ENCODE assay signal across 12 cellular contexts in genomic region chr9:133855802-133856592, GRCh38.
DNase-seq lines count a peak whose midpoint lies in the region; ATAC-seq and TF ChIP-seq lines count a peak whose summit lies in the region.
"Had no signal": no experiment of that assay in that cellular context is flagged by ENCODE, and none has a peak within 500 bp of the region (broad histone marks: within the 10 kb centered on the region; RNA-seq: fewer than 3 reads in every experiment).

No MANE protein-coding gene starts in this region.

- peaks cover 66% of the 10 kb centered on the region for H3K4me1 Mint-ChIP-seq in glutamatergic neuron (ENCODE audit: low read depth, unreplicated experiment)

- no peak overlapping the region for H3K4me3 ChIP-seq in osteoblast (ENCODE audit: insufficient read depth, low read length)
- H3K4me3 ChIP-seq: ovary, testis had no signal

- peak; percentile 71 for DNase-seq in Caki2 (ENCODE audit: low read depth)
- DNase-seq in T1000 (lab: John Stamatoyannopoulos, UW), result peak; percentile 88
- DNase-seq in glutamatergic neuron, result no peak
- DNase-seq in osteoblast (ENCODE audit: insufficient read length, low spot score, missing footprints), result no peak
- DNase-seq in NCI-H1694 (lab: John Stamatoyannopoulos, UW), result no peak
- no peak for DNase-seq in NCI-H2196 treated with DMSO at 0.1 percent for 48 hours (lab: John Stamatoyannopoulos, UW; ENCODE audit: unreplicated experiment)
- no peak for DNase-seq in iPS-NIHi7 (ENCODE audit: extremely low spot score)
- DNase-seq: NCI-H524 treated with DMSO at 0.1 percent for 48 hours, testis had no signal

- peaks cover 20% of the 10 kb centered on the region for H4K20me1 ChIP-seq in osteoblast (ENCODE audit: insufficient read depth, low read length)

- H3K9me3 ChIP-seq in osteoblast (ENCODE audit: low read depth, low read length), result no peaks in the 10 kb centered on the region
- H3K9me3 ChIP-seq: ovary, testis had no signal

- H3K27ac Mint-ChIP-seq in glutamatergic neuron (ENCODE audit: unreplicated experiment), result peak overlapping the region; percentile 84
- H3K27ac Mint-ChIP-seq: CD8-positive, alpha-beta T cell had no signal

- no peak overlapping the region for H2AFZ ChIP-seq in osteoblast (ENCODE audit: low read length)

- TF ChIP-seq CTCF in glutamatergic neuron (IDR thresholded peaks at IDR 0.05; ENCODE audit: partially characterized antibody, unreplicated experiment), result no peak
- no peak for TF ChIP-seq CTCF in osteoblast (IDR thresholded peaks at IDR 0.05; ENCODE audit: extremely low read depth, low read depth, low read length)

- peaks cover 65% of the 10 kb centered on the region for H3K9me3 Mint-ChIP-seq in glutamatergic neuron (ENCODE audit: unreplicated experiment)
- H3K9me3 Mint-ChIP-seq: CD8-positive, alpha-beta T cell had no signal

- H3K4me3 Mint-ChIP-seq in glutamatergic neuron (ENCODE audit: unreplicated experiment), result no peak overlapping the region
- H3K4me3 Mint-ChIP-seq: CD8-positive, alpha-beta T cell had no signal

- no peak for ATAC-seq in HG03108 (IDR thresholded peaks at IDR 0.05; ENCODE audit: unreplicated experiment)
- ATAC-seq: CD8-positive, alpha-beta T cell had no signal

- H3K4me1 ChIP-seq in osteoblast (ENCODE audit: insufficient read depth, low read length), result peaks cover 6% of the 10 kb centered on the region
- H3K4me1 ChIP-seq: testis had no signal

- peaks cover 11% of the 10 kb centered on the region for H3K36me3 Mint-ChIP-seq in glutamatergic neuron (ENCODE audit: unreplicated experiment)
- H3K36me3 Mint-ChIP-seq: CD8-positive, alpha-beta T cell had no signal

- in situ Hi-C loops in Caki2 (cut with HindIII; ENCODE audit: low pct_unique_long_range_greater_than_20kb, low sequenced_read_pairs), result no loop called here

- peaks cover 5% of the 10 kb centered on the region for H3K36me3 ChIP-seq in osteoblast (ENCODE audit: insufficient read depth, low read length)
- H3K36me3 ChIP-seq: ovary had no signal

- peak overlapping the region; percentile 32 for H3K4me2 ChIP-seq in osteoblast (ENCODE audit: insufficient read depth, low read length)

- H3K27ac ChIP-seq in osteoblast (ENCODE audit: low read depth, low read length), result peak overlapping the region; percentile 56
- H3K27ac ChIP-seq: ovary, testis had no signal

- peaks cover 58% of the 10 kb centered on the region for H3K27me3 Mint-ChIP-seq in glutamatergic neuron (ENCODE audit: unreplicated experiment)

- H3K27me3 ChIP-seq in osteoblast (ENCODE audit: insufficient read depth, low read length), result no peaks in the 10 kb centered on the region
- H3K27me3 ChIP-seq: ovary, testis had no signal

- peaks cover 19% of the 10 kb centered on the region for H3K79me2 ChIP-seq in osteoblast (ENCODE audit: insufficient read depth, low read length)

Comparison
In these comparisons a context has a peak if more than half of its experiments do, and no peak if none do; other contexts are left out.
1. DNase-seq: peak in Caki2 (single experiment) and T1000 (single experiment); none in glutamatergic neuron (single experiment), osteoblast (single experiment), NCI-H1694 (single experiment), NCI-H2196 treated with DMSO at 0.1 percent for 48 hours (single experiment) and iPS-NIHi7 (single experiment).